In genomic region chr7:150610193-150610592, GRCh38 we compare ENCODE assay signal across 1 cellular context.
A peak's percentile ranks its signal among the peaks of the same experiment; 100 is the strongest.
TF ChIP-seq lines count a peak whose summit lies in the region.

No MANE protein-coding gene starts in this region.

TF ChIP-seq in K562, 482 proteins besides CTCF, POLR2A, EP300 and RAD21:
- TF ChIP-seq ZNF316 (IDR thresholded peaks at IDR 0.05) (peak; percentile 28; the same call in 1 of the 2 replicates), TEAD4 (IDR thresholded peaks at IDR 0.05; ENCODE audit: low read length) (no peak), TEAD4 (CRISPR knock-in tag; IDR thresholded peaks at IDR 0.05; ENCODE audit: borderline replicate concordance) (no peak)
